Comparison of ENCODE assay signal across 9 cellular contexts in genomic region chr18:5073026-5073944, GRCh38.
DNase-seq lines count a peak whose midpoint lies in the region; ATAC-seq and TF ChIP-seq lines count a peak whose summit lies in the region.
"Had no signal": no experiment of that assay in that cellular context is flagged by ENCODE, and none has a peak within 500 bp of the region (broad histone marks: within the 10 kb centered on the region; RNA-seq: fewer than 3 reads in every experiment).

No MANE protein-coding gene starts in this region.

- H3K27me3 Mint-ChIP-seq in neural progenitor cell (ENCODE audit: insufficient read depth, low read depth) = no peaks in the 10 kb centered on the region

- H3K27me3 ChIP-seq in RWPE2 (ENCODE audit: insufficient read depth, poor library complexity, severe bottlenecking) (no peaks in the 10 kb centered on the region), neural progenitor cell (no peaks in the 10 kb centered on the region)
- H3K27me3 ChIP-seq: BLaER1 had no signal

- peak overlapping the region; percentile 3 for H2AFZ ChIP-seq in neural progenitor cell (replicated peaks)

- no peaks in the 10 kb centered on the region for H3K36me3 Mint-ChIP-seq in neural progenitor cell

- H3F3A ChIP-seq in neural progenitor cell (ENCODE audit: low read depth) = no peaks in the 10 kb centered on the region

- peaks cover under 1% of the 10 kb centered on the region for H3K4me1 Mint-ChIP-seq in neural progenitor cell

- H3K4me3 Mint-ChIP-seq in neural progenitor cell = no peak overlapping the region

- H3K27ac ChIP-seq in RWPE2 (ENCODE audit: poor library complexity, severe bottlenecking) (no peak overlapping the region), neural progenitor cell (no peak overlapping the region)
- H3K27ac ChIP-seq: BLaER1 had no signal

- no peak overlapping the region for H3K9ac ChIP-seq in neural progenitor cell
- H3K9ac ChIP-seq: BLaER1 had no signal

- no peaks in the 10 kb centered on the region for H3K9me3 Mint-ChIP-seq in neural progenitor cell

- DNase-seq in NCI-H1417 (lab: John Stamatoyannopoulos, UW) = peak; percentile 3 to 69 (median 24)
- DNase-seq in NCI-H1417 treated with DMSO at 0.1 percent for 48 hours (lab: John Stamatoyannopoulos, UW) = no peak
- DNase-seq in Kasumi-1 (lab: John Stamatoyannopoulos, UW) = peak; percentile 52 to 67
- no peak for DNase-seq in RWPE2 (ENCODE audit: low spot score)
- peak; percentile 49 for DNase-seq in epithelial cell of esophagus (ENCODE audit: low read depth)
- peak; percentile 65 for DNase-seq in neural progenitor cell (ENCODE audit: low spot score)
- no peak for DNase-seq in NCI-H2227 (lab: John Stamatoyannopoulos, UW; ENCODE audit: unreplicated experiment)

- H3K27ac Mint-ChIP-seq in neural progenitor cell = no peak overlapping the region

- TF ChIP-seq CTCF in RWPE2 (IDR thresholded peaks at IDR 0.05; ENCODE audit: poor library complexity, severe bottlenecking) (peak; percentile 69), epithelial cell of esophagus (IDR thresholded peaks at IDR 0.05; ENCODE audit: insufficient read depth, low read depth, low read length, missing control alignments) (peak; percentile 52), neural progenitor cell (IDR thresholded peaks at IDR 0.05) (peak; percentile 67)

- H3K4me2 ChIP-seq in neural progenitor cell = no peak overlapping the region
- H3K4me2 ChIP-seq: BLaER1 had no signal

- H4K20me1 ChIP-seq in neural progenitor cell (ENCODE audit: low read depth) = no peaks in the 10 kb centered on the region
- H4K20me1 ChIP-seq: BLaER1 had no signal

- H3K4me1 ChIP-seq in RWPE2 (ENCODE audit: insufficient read depth, poor library complexity, severe bottlenecking) (no peaks in the 10 kb centered on the region), neural progenitor cell (no peaks in the 10 kb centered on the region)
- H3K4me1 ChIP-seq: BLaER1 had no signal

- no peaks in the 10 kb centered on the region for H3K79me2 ChIP-seq in neural progenitor cell (ENCODE audit: low read depth)

- H3K36me3 ChIP-seq in RWPE2 (ENCODE audit: low read depth) = no peaks in the 10 kb centered on the region
- H3K36me3 ChIP-seq in neural progenitor cell = no peaks in the 10 kb centered on the region
- H3K36me3 ChIP-seq: BLaER1 had no signal

- H3K4me3 ChIP-seq in RWPE2 (ENCODE audit: severe bottlenecking) = no peak overlapping the region
- H3K4me3 ChIP-seq in epithelial cell of esophagus (ENCODE audit: low read length) = no peak overlapping the region
- no peak overlapping the region for H3K4me3 ChIP-seq in neural progenitor cell
- H3K4me3 ChIP-seq: BLaER1 had no signal

- ATAC-seq in GM21515 (IDR thresholded peaks at IDR 0.05; ENCODE audit: unreplicated experiment) (peak; percentile 69), RWPE2 (ENCODE audit: low read depth) (peak; percentile 56; the same call in 2 of the 3 replicates)

- no peaks in the 10 kb centered on the region for H3K9me3 ChIP-seq in RWPE2 (ENCODE audit: severe bottlenecking)
- no peaks in the 10 kb centered on the region for H3K9me3 ChIP-seq in neural progenitor cell (ENCODE audit: low read depth)
- H3K9me3 ChIP-seq: BLaER1 had no signal

Comparison
In these comparisons a context has a peak if more than half of its experiments do, and no peak if none do; other contexts are left out.
1. DNase-seq: peak in NCI-H1417 (3 of 3), Kasumi-1 (2 of 2), epithelial cell of esophagus (single experiment) and neural progenitor cell (single experiment); none in NCI-H1417 treated with DMSO at 0.1 percent for 48 hours (single experiment), RWPE2 (single experiment) and NCI-H2227 (single experiment).
2. Peak in every context shown above with its lines, with median percentiles within 50 percentile points of each other: CTCF ChIP-seq.